ENCODE assay signal across 9 cellular contexts in the genomic region with DNA sequence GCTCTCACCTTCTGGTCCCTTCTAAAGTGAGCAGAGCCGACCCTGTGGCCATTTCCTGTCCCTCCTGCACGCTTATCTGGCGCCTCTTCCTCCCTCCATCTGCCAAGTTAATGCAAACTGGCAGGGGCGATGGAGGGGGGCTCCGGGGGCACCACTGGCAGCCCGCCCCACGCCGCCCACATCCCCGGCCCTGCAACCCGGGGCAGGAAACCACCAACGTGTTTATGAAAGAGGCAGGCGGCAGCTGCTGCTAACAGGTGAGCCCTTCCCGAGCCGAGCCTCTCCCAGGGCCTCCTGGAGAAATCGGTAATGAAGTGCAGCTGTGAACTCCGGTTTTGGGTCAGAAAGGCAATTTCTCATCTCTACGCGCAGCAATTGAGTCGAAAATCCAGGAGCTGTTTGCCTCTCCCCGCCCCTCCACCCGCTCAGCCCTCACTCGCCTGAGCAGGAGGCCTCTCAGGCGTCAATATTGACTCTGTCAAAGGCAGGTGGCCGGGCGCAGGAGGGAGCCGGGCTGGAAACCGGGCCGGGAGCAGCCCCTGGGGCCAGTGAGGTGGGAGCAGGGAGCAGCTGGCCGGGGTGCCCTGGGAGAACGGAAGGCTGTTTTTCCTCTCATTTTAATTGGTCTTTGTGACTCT.
DNase-seq lines count a peak whose midpoint lies in the region; ATAC-seq and TF ChIP-seq lines count a peak whose summit lies in the region.
"Had no signal": no experiment of that assay in that cellular context is flagged by ENCODE, and none has a peak within 500 bp of the region (broad histone marks: within the 10 kb centered on the region; RNA-seq: fewer than 3 reads in every experiment).

No MANE protein-coding gene starts in this region.

- H3K4me3 ChIP-seq in skeletal muscle cell (ENCODE audit: low read depth, low read length), result no peak overlapping the region

- in situ Hi-C loops in GM13976 (cut with MboI; ENCODE audit: low sequenced_read_pairs, unreplicated experiment), result no loop called here

- ATAC-seq in GM19397 (IDR thresholded peaks at IDR 0.05; ENCODE audit: unreplicated experiment) (no peak), GM19467 (IDR thresholded peaks at IDR 0.05; ENCODE audit: unreplicated experiment) (no peak)
- ATAC-seq: HCT116 had no signal

- DNase-seq in GM19238 (ENCODE audit: insufficient read length, low spot score) (peak; percentile 36), NCI-H345 (lab: John Stamatoyannopoulos, UW) (peak; percentile 92), skeletal muscle cell (ENCODE audit: low read depth) (peak; percentile 25), GM13976 (ENCODE audit: low spot score) (no peak)
- DNase-seq in activated naive CD4-positive, alpha-beta T cell treated with Interleukin-2 at 50 U/mL for 16 hours, result peak; percentile 27
- no peak for DNase-seq in T-helper 2 cell treated with Interferon-gamma antibody and Interleukin-4, amounts not matched to agents 5 μg/mL and 100 μg/mL, for 36 hours (ENCODE audit: low spot score)

- no peaks in the 10 kb centered on the region for H3K9me3 Mint-ChIP-seq in T-helper 2 cell treated with Interferon-gamma antibody and Interleukin-4, amounts not matched to agents 5 μg/mL and 100 μg/mL, for 36 hours

- no peak overlapping the region for H3K27ac Mint-ChIP-seq in T-helper 2 cell treated with Interferon-gamma antibody and Interleukin-4, amounts not matched to agents 5 μg/mL and 100 μg/mL, for 36 hours

- H3K36me3 Mint-ChIP-seq in T-helper 2 cell treated with Interferon-gamma antibody and Interleukin-4, amounts not matched to agents 5 μg/mL and 100 μg/mL, for 36 hours (ENCODE audit: low read depth), result no peaks in the 10 kb centered on the region

- TF ChIP-seq CTCF in GM13976 (IDR thresholded peaks at IDR 0.05; ENCODE audit: borderline replicate concordance, control extremely low read depth, extremely low read depth, insufficient read depth, missing control alignments), result no peak

- H3K27me3 Mint-ChIP-seq in T-helper 2 cell treated with Interferon-gamma antibody and Interleukin-4, amounts not matched to agents 5 μg/mL and 100 μg/mL, for 36 hours (ENCODE audit: low read depth), result peaks cover 9% of the 10 kb centered on the region

- H3K4me3 Mint-ChIP-seq in T-helper 2 cell treated with Interferon-gamma antibody and Interleukin-4, amounts not matched to agents 5 μg/mL and 100 μg/mL, for 36 hours, result no peak overlapping the region

- H3K4me1 Mint-ChIP-seq in T-helper 2 cell treated with Interferon-gamma antibody and Interleukin-4, amounts not matched to agents 5 μg/mL and 100 μg/mL, for 36 hours (ENCODE audit: low read depth), result peaks cover 2% of the 10 kb centered on the region

Comparison
In these comparisons a context has a peak if more than half of its experiments do, and no peak if none do; other contexts are left out.
1. DNase-seq: peak in GM19238 (single experiment), NCI-H345 (single experiment), activated naive CD4-positive, alpha-beta T cell treated with Interleukin-2 at 50 U/mL for 16 hours (single experiment) and skeletal muscle cell (single experiment); none in T-helper 2 cell treated with Interferon-gamma antibody and Interleukin-4, amounts not matched to agents 5 μg/mL and 100 μg/mL, for 36 hours (single experiment) and GM13976 (single experiment).